ENCODE assay signal across 8 cellular contexts in the genomic region with DNA sequence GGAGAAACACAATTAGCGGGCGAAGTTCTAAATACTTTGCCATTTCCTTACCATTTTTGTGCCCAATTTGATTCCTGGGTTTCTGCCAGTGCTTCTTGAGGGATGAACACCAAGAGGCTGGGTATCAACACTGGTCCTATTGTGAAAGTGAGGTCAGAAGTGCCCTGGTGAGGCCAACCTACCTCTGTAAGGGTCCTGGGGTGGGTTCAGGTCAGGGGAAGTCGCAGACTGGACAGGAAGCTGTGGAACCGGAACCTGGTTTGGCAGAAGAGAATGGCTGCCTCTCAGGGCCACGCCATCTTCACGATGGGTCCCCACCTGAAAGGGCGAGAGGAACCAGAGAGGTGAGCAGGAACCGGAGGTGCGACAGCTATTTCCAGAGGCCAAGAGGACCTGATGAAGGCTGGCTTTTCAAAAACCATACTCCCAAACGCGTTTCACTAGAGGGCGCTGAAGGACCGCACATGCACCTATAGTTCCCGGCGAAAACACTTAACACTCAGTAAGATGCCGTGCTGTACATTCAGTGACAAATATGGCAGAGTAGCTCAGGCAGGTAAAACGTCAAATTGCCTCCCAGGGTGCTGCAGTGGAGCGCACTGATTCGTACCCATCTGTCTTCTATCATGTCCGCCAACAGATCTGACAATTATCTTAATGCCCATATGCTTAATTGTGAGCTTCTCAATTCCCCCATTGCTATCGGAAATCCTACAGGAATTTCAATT.
A peak's percentile ranks its signal among the peaks of the same experiment; 100 is the strongest.
DNase-seq lines count a peak whose midpoint lies in the region; ATAC-seq lines count a peak whose summit lies in the region.

No MANE protein-coding gene starts in this region.

- H2BK5ac ChIP-seq in mesenchymal stem cell (ENCODE audit: low read depth, low read length, poor library complexity, severe bottlenecking), result no peak overlapping the region

- no peak overlapping the region for H3K23ac ChIP-seq in mesenchymal stem cell (ENCODE audit: low read length in 2 of 2)

- peak overlapping the region; percentile 73 for H2AK5ac ChIP-seq in mesenchymal stem cell (ENCODE audit: low read length, severe bottlenecking)

- no peaks in the 10 kb centered on the region for H3K4me1 Mint-ChIP-seq in effector memory CD8-positive, alpha-beta T cell (ENCODE audit: low read depth in 2 of 2)

- no peaks in the 10 kb centered on the region for H3K4me1 ChIP-seq in mesenchymal stem cell (ENCODE audit: control insufficient read depth, insufficient read depth, low read depth, low read length)

- 51% methylated on average over 21 of the region's 21 CpGs for WGBS in mesenchymal stem cell

- H3K27me3 ChIP-seq in mesenchymal stem cell (ENCODE audit: control insufficient read depth in 1 of 2, insufficient read depth in 1 of 2, low read length in 2 of 2), result no peaks in the 10 kb centered on the region

- H2BK12ac ChIP-seq in mesenchymal stem cell (ENCODE audit: low read length in 2 of 2), result peak overlapping the region; percentile 2 to 96

- DNase-seq in C1 segment of cervical spinal cord (lab: John Stamatoyannopoulos, UW) (peak in 13 of 14 donors; percentile 6 to 93 (median 65)), NCI-H345 treated with DMSO at 0.1 percent for 48 hours (lab: John Stamatoyannopoulos, UW; ENCODE audit: unreplicated experiment) (peak; percentile 55), mesenchymal stem cell (peak; percentile 77)
- DNase-seq in activated CD4-positive, alpha-beta T cell treated with anti-CD3 and anti-CD28 coated beads for 48 hours, result peak; percentile 72
- DNase-seq in effector memory CD8-positive, alpha-beta T cell, result peak in 2 of 3 experiments; percentile 4 to 15
- DNase-seq in stimulated activated CD8-positive, alpha-beta memory T cell treated with anti-CD3 and anti-CD28 coated beads, Interleukin-4, amount 100 ng/mL, for 24 hours (ENCODE audit: low read depth), result peak; percentile 27

- no peak overlapping the region for H4K91ac ChIP-seq in mesenchymal stem cell (ENCODE audit: low read length)

- H3K4me3 Mint-ChIP-seq in effector memory CD8-positive, alpha-beta T cell, result no peak overlapping the region

- H3K14ac ChIP-seq in mesenchymal stem cell (ENCODE audit: low read length in 2 of 2), result no peak overlapping the region

- no peak overlapping the region for H3K4me3 ChIP-seq in mesenchymal stem cell (ENCODE audit: insufficient read depth in 1 of 2, low read depth in 1 of 2, low read length in 2 of 2)

- no peak overlapping the region for H3K27ac ChIP-seq in mesenchymal stem cell (ENCODE audit: low read length, poor library complexity, severe bottlenecking)

- H2AFZ ChIP-seq in mesenchymal stem cell (ENCODE audit: low read depth, low read length), result no peak overlapping the region

- peaks cover 6% of the 10 kb centered on the region for H3K36me3 Mint-ChIP-seq in effector memory CD8-positive, alpha-beta T cell (ENCODE audit: insufficient read depth)

- H3K18ac ChIP-seq in mesenchymal stem cell (ENCODE audit: low read depth in 1 of 2, low read length in 2 of 2), result peak overlapping the region in 1 of 2 experiments; percentile 29

- no peak overlapping the region for H3K27ac Mint-ChIP-seq in effector memory CD8-positive, alpha-beta T cell

- no peak overlapping the region for H2BK120ac ChIP-seq in mesenchymal stem cell (ENCODE audit: low read depth, low read length)

- H3K4me2 ChIP-seq in mesenchymal stem cell (ENCODE audit: low read length, poor library complexity, severe bottlenecking), result no peak overlapping the region

- no peak overlapping the region for H3K4ac ChIP-seq in mesenchymal stem cell (ENCODE audit: low read depth in 1 of 2, low read length in 2 of 2)

- no peaks in the 10 kb centered on the region for H3K9me3 ChIP-seq in mesenchymal stem cell (ENCODE audit: control insufficient read depth, low read length)

- peaks cover 5 to 66% of the 10 kb centered on the region in 2 experiments for H3K36me3 ChIP-seq in mesenchymal stem cell (ENCODE audit: control insufficient read depth in 1 of 2, insufficient read depth in 2 of 2, low read depth in 1 of 2, low read length in 2 of 2)

- H2BK15ac ChIP-seq in mesenchymal stem cell (ENCODE audit: low read depth, poor library complexity, severe bottlenecking), result no peak overlapping the region

- H3K9ac ChIP-seq in mesenchymal stem cell (ENCODE audit: low read length), result no peak overlapping the region

- ATAC-seq in GM19372 (IDR thresholded peaks at IDR 0.05; ENCODE audit: low read depth, unreplicated experiment), result peak; percentile 70
- ATAC-seq in HG03439 (IDR thresholded peaks at IDR 0.05; ENCODE audit: unreplicated experiment), result peak; percentile 78
- ATAC-seq in effector memory CD8-positive, alpha-beta T cell (replicated peaks), result peak; percentile 51

- peak overlapping the region; percentile 13 for H4K8ac ChIP-seq in mesenchymal stem cell (ENCODE audit: low read length)

- peaks cover 2% of the 10 kb centered on the region for H3K79me1 ChIP-seq in mesenchymal stem cell (replicated peaks; ENCODE audit: low read length, poor library complexity, severe bottlenecking)

- H3K27me3 Mint-ChIP-seq in effector memory CD8-positive, alpha-beta T cell, result no peaks in the 10 kb centered on the region

- H3K9me3 Mint-ChIP-seq in effector memory CD8-positive, alpha-beta T cell, result no peaks in the 10 kb centered on the region

Comparison
In these comparisons a context has a peak if more than half of its experiments do, and no peak if none do; other contexts are left out.
1. DNase-seq: peak in every context shown above with its lines; median percentile 77 in mesenchymal stem cell; 72 in activated CD4-positive, alpha-beta T cell treated with anti-CD3 and anti-CD28 coated beads for 48 hours; 65 in C1 segment of cervical spinal cord; 55 in NCI-H345 treated with DMSO at 0.1 percent for 48 hours; 27 in stimulated activated CD8-positive, alpha-beta memory T cell treated with anti-CD3 and anti-CD28 coated beads, Interleukin-4, amount 100 ng/mL, for 24 hours; 10 in effector memory CD8-positive, alpha-beta T cell.